In genomic region chr7:98227939-98228338, GRCh38 we compare ENCODE assay signal across 23 cellular contexts. TPM values are rescaled to one million over a fixed set of nuclear protein-coding genes. Genes with fewer than 3 reads are reported as not detected.
"Had no signal": no experiment of that assay in that cellular context is flagged by ENCODE, and none has a peak within 500 bp of the region (broad histone marks: within the 10 kb centered on the region; RNA-seq: fewer than 3 reads in every experiment).

No MANE protein-coding gene starts in this region.

- H3K27me3 Mint-ChIP-seq: activated B cell treated with CpG ODN at 0.5 μM for 24 hours; activated CD4-positive, alpha-beta memory T cell treated with anti-CD3 and anti-CD28 coated beads for 36 hours; activated CD4-positive, alpha-beta T cell treated with anti-CD3 and anti-CD28 coated beads for 36 hours; brain; dendritic cell treated with granulocyte-macrophage colony-stimulating factor and Interleukin-4, amounts not matched to agents 40 ng/mL and 50 ng/mL, for 4 days; natural killer cell treated with Interleukin-12 subunit alpha and Interleukin-12 subunit beta and Interleukin-15 and Interleukin-18, amount 100 ng/mL, for 72 hours; stimulated activated naive B cell treated with anti-CD40 and anti-IgM and Interleukin-4, amounts not matched to agents 10 μg/mL and 1 μg/mL and 100 μg/mL, for 72 hours had no signal

- H3K27ac Mint-ChIP-seq: activated B cell treated with CpG ODN at 0.5 μM for 24 hours; activated CD4-positive, alpha-beta memory T cell treated with anti-CD3 and anti-CD28 coated beads for 36 hours; activated CD4-positive, alpha-beta T cell treated with anti-CD3 and anti-CD28 coated beads for 36 hours; activated naive CD4-positive, alpha-beta T cell treated with anti-CD3 and anti-CD28 coated beads for 36 hours; activated T-cell treated with anti-CD3 and anti-CD28 coated beads, Interleukin-2, amount 50 U/mL, for 72 hours; brain; dendritic cell treated with granulocyte-macrophage colony-stimulating factor and Interleukin-4, amounts not matched to agents 40 ng/mL and 50 ng/mL, for 4 days; natural killer cell treated with Interleukin-12 subunit alpha and Interleukin-12 subunit beta and Interleukin-15 and Interleukin-18, amount 100 ng/mL, for 72 hours; stimulated activated naive B cell treated with anti-CD40 and anti-IgM and Interleukin-4, amounts not matched to agents 10 μg/mL and 1 μg/mL and 100 μg/mL, for 72 hours; T-helper 1 cell treated with Interleukin-12 subunit alpha and Interleukin-12 subunit beta and Interleukin-4 antibody, amounts not matched to agents 30 μg/mL and 1 μg/mL, for 36 hours had no signal

- H3K4me2 ChIP-seq: smooth muscle cell had no signal

- H3K27ac ChIP-seq: foreskin keratinocyte, sigmoid colon, transverse colon had no signal

- H3K4me1 ChIP-seq: foreskin keratinocyte, sigmoid colon, transverse colon had no signal

- H3K36me3 ChIP-seq: transverse colon had no signal

- ATAC-seq: activated CD4-positive, alpha-beta T cell treated with anti-CD3 and anti-CD28 coated beads for 36 hours; activated T-cell treated with anti-CD3 and anti-CD28 coated beads, Interleukin-2, amount 50 U/mL, for 72 hours; foreskin keratinocyte; left ventricle myocardium superior; natural killer cell treated with Interleukin-12 subunit alpha and Interleukin-12 subunit beta and Interleukin-15 and Interleukin-18, amount 100 ng/mL, for 72 hours; stimulated activated naive B cell treated with anti-CD40 and anti-IgM and Interleukin-4, amounts not matched to agents 10 μg/mL and 1 μg/mL and 100 μg/mL, for 72 hours had no signal

- H3K9me3 Mint-ChIP-seq: activated B cell treated with CpG ODN at 0.5 μM for 24 hours; activated CD4-positive, alpha-beta memory T cell treated with anti-CD3 and anti-CD28 coated beads for 36 hours; activated naive CD4-positive, alpha-beta T cell treated with anti-CD3 and anti-CD28 coated beads for 36 hours; activated T-cell treated with anti-CD3 and anti-CD28 coated beads, Interleukin-2, amount 50 U/mL, for 72 hours; brain; dendritic cell treated with granulocyte-macrophage colony-stimulating factor and Interleukin-4, amounts not matched to agents 40 ng/mL and 50 ng/mL, for 4 days; natural killer cell treated with Interleukin-12 subunit alpha and Interleukin-12 subunit beta and Interleukin-15 and Interleukin-18, amount 100 ng/mL, for 72 hours; stimulated activated naive B cell treated with anti-CD40 and anti-IgM and Interleukin-4, amounts not matched to agents 10 μg/mL and 1 μg/mL and 100 μg/mL, for 72 hours; T-helper 1 cell treated with Interleukin-12 subunit alpha and Interleukin-12 subunit beta and Interleukin-4 antibody, amounts not matched to agents 30 μg/mL and 1 μg/mL, for 36 hours had no signal

- H3K36me3 Mint-ChIP-seq: natural killer cell treated with Interleukin-12 subunit alpha and Interleukin-12 subunit beta and Interleukin-15 and Interleukin-18, amount 100 ng/mL, for 72 hours had no signal

- H3K4me3 Mint-ChIP-seq: activated B cell treated with CpG ODN at 0.5 μM for 24 hours; activated CD4-positive, alpha-beta memory T cell treated with anti-CD3 and anti-CD28 coated beads for 36 hours; activated CD4-positive, alpha-beta T cell treated with anti-CD3 and anti-CD28 coated beads for 36 hours; activated naive CD4-positive, alpha-beta T cell treated with anti-CD3 and anti-CD28 coated beads for 36 hours; activated T-cell treated with anti-CD3 and anti-CD28 coated beads, Interleukin-2, amount 50 U/mL, for 72 hours; brain; dendritic cell treated with granulocyte-macrophage colony-stimulating factor and Interleukin-4, amounts not matched to agents 40 ng/mL and 50 ng/mL, for 4 days; natural killer cell treated with Interleukin-12 subunit alpha and Interleukin-12 subunit beta and Interleukin-15 and Interleukin-18, amount 100 ng/mL, for 72 hours; stimulated activated naive B cell treated with anti-CD40 and anti-IgM and Interleukin-4, amounts not matched to agents 10 μg/mL and 1 μg/mL and 100 μg/mL, for 72 hours; T-helper 1 cell treated with Interleukin-12 subunit alpha and Interleukin-12 subunit beta and Interleukin-4 antibody, amounts not matched to agents 30 μg/mL and 1 μg/mL, for 36 hours had no signal

- H3K4me1 Mint-ChIP-seq: activated CD4-positive, alpha-beta T cell treated with anti-CD3 and anti-CD28 coated beads for 36 hours; brain had no signal

- DNase-seq: activated B cell treated with CpG ODN at 0.5 μM for 24 hours; activated CD4-positive, alpha-beta memory T cell treated with anti-CD3 and anti-CD28 coated beads for 36 hours; activated CD4-positive, alpha-beta T cell treated with anti-CD3 and anti-CD28 coated beads for 36 hours; activated effector memory CD4-positive, alpha-beta T cell treated with Interleukin-2 at 50 U/mL for 16 hours; activated naive CD4-positive, alpha-beta T cell treated with anti-CD3 and anti-CD28 coated beads for 36 hours; activated T-cell treated with anti-CD3 and anti-CD28 coated beads, Interleukin-2, amount 50 U/mL, for 72 hours; anterior cingulate cortex; caudate nucleus; effector CD4-positive, alpha-beta T cell; erythroblast; foreskin keratinocyte; hippocampal formation; left ventricle myocardium superior; nucleus accumbens; sigmoid colon; stimulated activated CD4-positive, alpha-beta T cell treated with anti-CD3 and anti-CD28 coated beads, Interleukin-15, amount 100 ng/mL, for 24 hours; stimulated activated naive B cell treated with anti-CD40 and anti-IgM and Interleukin-4, amounts not matched to agents 10 μg/mL and 1 μg/mL and 100 μg/mL, for 72 hours; transverse colon had no signal

- H3K27me3 ChIP-seq: foreskin keratinocyte, sigmoid colon, transverse colon had no signal

- H3K9me3 ChIP-seq: sigmoid colon, transverse colon had no signal

- H3K4me3 ChIP-seq: sigmoid colon, smooth muscle cell, transverse colon had no signal

RNA-seq across cellular contexts. Expression of gene BHLHA15, which starts 16.7 kb away (rescaled TPM):
- total RNA-seq: left ventricle myocardium superior, sigmoid colon had no signal
